Comparison of ENCODE assay signal across 21 cellular contexts in the genomic region with DNA sequence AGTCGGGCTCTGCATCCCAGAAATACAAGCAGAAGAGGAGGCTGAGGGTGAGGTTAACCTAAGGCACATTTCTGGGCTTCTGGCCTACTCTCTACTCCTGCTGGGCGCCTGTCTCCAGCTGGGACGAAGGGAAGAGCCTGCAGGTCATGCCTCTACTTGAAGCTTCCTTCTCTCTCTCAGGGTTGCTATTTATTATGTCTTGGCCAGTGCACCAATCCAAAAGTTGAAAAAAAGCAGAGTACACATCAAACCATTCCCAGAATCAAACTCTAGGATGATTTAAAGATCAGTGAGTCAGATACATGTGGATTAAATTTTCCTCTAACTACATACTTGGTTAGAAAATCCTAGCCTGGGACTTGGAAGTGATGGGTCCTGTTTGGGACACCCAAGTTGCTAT.
DNase-seq lines count a peak whose midpoint lies in the region; ATAC-seq and TF ChIP-seq lines count a peak whose summit lies in the region.
"Had no signal": no experiment of that assay in that cellular context is flagged by ENCODE, and none has a peak within 500 bp of the region (broad histone marks: within the 10 kb centered on the region; RNA-seq: fewer than 3 reads in every experiment).

No MANE protein-coding gene starts in this region.

- no peak overlapping the region for H3K4me3 ChIP-seq in SJCRH30
- H3K4me3 ChIP-seq in esophagus squamous epithelium = no peak overlapping the region
- H3K4me3 ChIP-seq: K562, psoas muscle, testis had no signal

- no peaks in the 10 kb centered on the region for H3K9me3 ChIP-seq in SJCRH30 (replicated peaks)
- no peaks in the 10 kb centered on the region for H3K9me3 ChIP-seq in esophagus squamous epithelium
- H3K9me3 ChIP-seq: BE2C, psoas muscle, testis had no signal

- H3K27ac ChIP-seq in SJCRH30 (peak overlapping the region; percentile 82), esophagus squamous epithelium (peak overlapping the region in 3 of 4 donors; percentile 51 to 70 (median 59))
- H3K27ac ChIP-seq: psoas muscle had no signal

- intact Hi-C loops in esophagus squamous epithelium (cut with DNase I) (no loop called here), posterior vena cava (cut with DNase I) (loop anchor here (1.0 to 5.0 kb wide), 2 partner anchors 26 to 1026 kb away; no protein-coding TSS in a partner anchor)

- no peak for TF ChIP-seq CTCF in esophagus squamous epithelium (IDR thresholded peaks at IDR 0.05)

- H3K4me1 ChIP-seq in SJCRH30 (peaks cover 25% of the 10 kb centered on the region), esophagus squamous epithelium (peaks cover 4 to 34% (median 10%) of the 10 kb centered on the region in 3 donors)
- H3K4me1 ChIP-seq: psoas muscle had no signal

- DNase-seq in SJCRH30 (no peak), esophagus squamous epithelium (lab: John Stamatoyannopoulos, UW) (no peak), posterior vena cava (ENCODE audit: low spot score) (peak; percentile 45), amygdala (lab: John Stamatoyannopoulos, UW) (no peak), NCI-H510A (lab: John Stamatoyannopoulos, UW) (no peak)
- DNase-seq: activated gamma-delta T cell treated with Interleukin-2 at 50 U/mL for 16 hours; amniotic stem cell; BE2C; effector CD4-positive, alpha-beta T cell; hippocampal formation; mammary epithelial cell; NCI-H187; nephron progenitor cell; psoas muscle; stimulated activated CD4-positive, alpha-beta T cell treated with anti-CD3 and anti-CD28 coated beads, Interleukin-12 subunit alpha, Interleukin-12 subunit beta, amount 100 ng/mL, for 4 hours; testis; WERI-Rb-1 had no signal

- H3K36me3 ChIP-seq in SJCRH30 (no peaks in the 10 kb centered on the region), esophagus squamous epithelium (no peaks in the 10 kb centered on the region)
- H3K36me3 ChIP-seq: BE2C, WERI-Rb-1 had no signal

- no peaks in the 10 kb centered on the region for H3K27me3 ChIP-seq in SJCRH30
- H3K27me3 ChIP-seq in esophagus squamous epithelium = no peaks in the 10 kb centered on the region
- H3K27me3 ChIP-seq: BE2C, testis had no signal

- WGBS in esophagus squamous epithelium, 2 donors = 15 to 28% methylated on average over 3 of the region's 3 CpGs

- no peak for TF ChIP-seq POLR2A in esophagus squamous epithelium (IDR thresholded peaks at IDR 0.05)

- ATAC-seq in HG03097 (IDR thresholded peaks at IDR 0.05; ENCODE audit: low FRiP score, unreplicated experiment) (no peak), HG02763 (IDR thresholded peaks at IDR 0.05; ENCODE audit: unreplicated experiment) (no peak)
- ATAC-seq: K562, psoas muscle, Right ventricle myocardium inferior had no signal
